In genomic region chr18:23133860-23134779, GRCh38 we compare ENCODE assay signal across 8 cellular contexts. TPM values are rescaled to one million over a fixed set of nuclear protein-coding genes. Genes with fewer than 3 reads are reported as not detected.
DNase-seq lines count a peak whose midpoint lies in the region; ATAC-seq and TF ChIP-seq lines count a peak whose summit lies in the region.

No MANE protein-coding gene starts in this region.

- 42 to 54% (median 47%) methylated on average over 17 to 18 of the region's 18 CpGs for whole genome bisulfite sequencing in adrenal gland, 4 donors

- H3K9me3 ChIP-seq in muscle layer of duodenum (ENCODE audit: control insufficient read depth in 1 of 2, low read length in 2 of 2) (no peaks in the 10 kb centered on the region), adrenal gland (replicated peaks in 1 of 3) (no peaks in the 10 kb centered on the region)

- no peak for TF ChIP-seq CTCF in chondrocyte (IDR thresholded peaks at IDR 0.05)
- no peak for TF ChIP-seq CTCF in adrenal gland (IDR thresholded peaks at IDR 0.05)

- H3K4me3 ChIP-seq in muscle layer of duodenum (ENCODE audit: low read depth in 1 of 2, low read length in 2 of 2) (peak overlapping the region; percentile 59 to 68), adrenal gland (peak overlapping the region in 1 of 4 donors; percentile 88)

- no peaks in the 10 kb centered on the region for H3K36me3 Mint-ChIP-seq in chondrocyte (ENCODE audit: low read depth)

- H3K27ac ChIP-seq in muscle layer of duodenum (ENCODE audit: low read length) (no peak overlapping the region), adrenal gland (peak overlapping the region in 1 of 5 donors; percentile 78)

- no peaks in the 10 kb centered on the region for H3K9me3 Mint-ChIP-seq in chondrocyte (ENCODE audit: low read depth)

- H3K36me3 ChIP-seq in muscle layer of duodenum (ENCODE audit: control insufficient read depth in 1 of 2, insufficient read depth in 2 of 2, low read length in 2 of 2) (no peaks in the 10 kb centered on the region), adrenal gland (replicated peaks in 1 of 2) (no peaks in the 10 kb centered on the region)

- intact Hi-C loops in adrenal gland (cut with DNase I): no loop called here

- in situ Hi-C loops in KBM-7 (cut with MboI; ENCODE audit: low pct_unique_long_range_greater_than_20kb, low sequenced_read_pairs): loop anchor here (25.0 kb wide), 1 partner anchor 228 kb away; no protein-coding TSS in a partner anchor

- H3K27me3 Mint-ChIP-seq in chondrocyte (ENCODE audit: low read depth): no peaks in the 10 kb centered on the region

- H3K4me1 ChIP-seq in muscle layer of duodenum (ENCODE audit: control insufficient read depth in 1 of 2, insufficient read depth in 2 of 2, low read length in 2 of 2): peaks cover 3 to 16% of the 10 kb centered on the region in 2 donors
- peaks cover 0 to 39% of the 10 kb centered on the region in 2 donors for H3K4me1 ChIP-seq in adrenal gland (replicated peaks in 1 of 2)

- peak overlapping the region; percentile 79 for H3K4me3 Mint-ChIP-seq in chondrocyte (ENCODE audit: unreplicated experiment)

- H3K27ac Mint-ChIP-seq in chondrocyte (ENCODE audit: unreplicated experiment): peak overlapping the region; percentile 73

- H3K27me3 ChIP-seq in muscle layer of duodenum (ENCODE audit: low read depth, low read length): no peaks in the 10 kb centered on the region
- no peaks in the 10 kb centered on the region for H3K27me3 ChIP-seq in adrenal gland

- ATAC-seq in GM19438 (IDR thresholded peaks at IDR 0.05; ENCODE audit: low read depth, unreplicated experiment): peak; percentile 44

- peak; percentile 94 for DNase-seq in COR-L47 (lab: John Stamatoyannopoulos, UW)
- peak; percentile 42 for DNase-seq in KBM-7
- peak; percentile 70 for DNase-seq in SHP77 treated with DMSO at 0.1 percent for 48 hours (lab: John Stamatoyannopoulos, UW)
- DNase-seq in chondrocyte (ENCODE audit: low spot score): no peak
- no peak for DNase-seq in COLO829 (ENCODE audit: low spot score)
- no peak for DNase-seq in adrenal gland

- TF ChIP-seq POLR2A in adrenal gland (IDR thresholded peaks at IDR 0.05): no peak

- peaks cover 59% of the 10 kb centered on the region for H3K4me1 Mint-ChIP-seq in chondrocyte (ENCODE audit: low read depth)

RNA-seq across cellular contexts. Expression of gene CABLES1, which starts 1.2 kb away (rescaled TPM):
- total RNA-seq in chondrocyte: 26.2 to 46.3 TPM (median 29.3 TPM) in 3 replicates
- total RNA-seq in adrenal gland: 10 to 100 TPM in 2 of 8 donors, 1 to 10 TPM in 6; 4.1 to 11.9 (median 7.7) TPM
- polyA plus RNA-seq in adrenal gland: 1 to 10 TPM; 2.5 to 4.3 (median 3.6) TPM

Comparison
In these comparisons a context has a peak if more than half of its experiments do, and no peak if none do; other contexts are left out.
1. DNase-seq: peak in COR-L47 (single experiment), KBM-7 (single experiment) and SHP77 treated with DMSO at 0.1 percent for 48 hours (single experiment); none in chondrocyte (single experiment), COLO829 (single experiment) and adrenal gland (0 of 7).